11 cellular contexts compared by ENCODE assay signal in genomic region chr2:15565392-15565791, GRCh38.
"Had no signal": no experiment of that assay in that cellular context is flagged by ENCODE, and none has a peak within 500 bp of the region (broad histone marks: within the 10 kb centered on the region; RNA-seq: fewer than 3 reads in every experiment).

No MANE protein-coding gene starts in this region.

- H3K4me3 ChIP-seq: GM23248, GM23338, HAP-1 had no signal

- H2AFZ ChIP-seq: GM23248, GM23338 had no signal

- H3K9me3 ChIP-seq: HAP-1 had no signal

- H3K27ac ChIP-seq: GM23248 had no signal

- ATAC-seq: GM23338, HCT116 had no signal

- H3K4me2 ChIP-seq: GM23338 had no signal

- H3K36me3 ChIP-seq: HAP-1 had no signal

- FAIRE-seq: H1, H54 had no signal

- DNase-seq: GM23248, GOT3, H7, H9, HCEC 1CT, HFFc6 had no signal

- H3K9ac ChIP-seq: GM23248 had no signal
